Comparison of ENCODE assay signal across 31 cellular contexts in the genomic region with DNA sequence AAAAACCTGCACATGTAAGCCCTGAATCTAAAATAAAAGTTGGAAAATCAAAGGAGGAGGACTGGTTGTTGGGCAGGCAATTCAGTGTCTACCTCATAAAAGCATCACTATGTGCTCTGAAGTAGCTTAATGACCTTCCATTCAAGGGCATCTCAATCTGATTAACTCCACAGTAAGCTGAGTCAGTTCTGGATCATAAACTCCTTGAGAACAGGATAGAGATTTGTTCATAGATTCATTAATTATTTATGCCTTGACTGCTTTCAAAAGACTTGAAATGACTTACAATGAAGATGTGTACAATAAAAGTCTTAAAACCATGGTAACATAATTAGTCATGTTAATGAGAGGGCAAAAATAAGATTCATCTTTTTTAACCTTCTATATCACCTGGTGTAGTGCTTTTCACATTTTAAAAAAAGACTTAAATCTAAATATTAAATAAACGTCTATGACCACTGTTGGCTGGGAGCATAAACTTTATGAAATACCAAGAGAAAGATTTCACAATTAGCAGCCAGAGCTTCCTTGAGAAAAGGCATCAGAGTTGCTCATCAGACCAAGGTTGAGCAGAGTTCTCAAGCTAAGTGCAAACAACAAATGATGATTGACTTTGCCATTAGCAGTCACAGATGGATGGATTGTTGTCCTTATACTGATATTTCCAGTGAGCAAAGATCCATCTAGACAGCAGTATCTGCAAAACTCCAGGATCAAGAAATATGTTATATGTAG.
DNase-seq lines count a peak whose midpoint lies in the region; ATAC-seq and TF ChIP-seq lines count a peak whose summit lies in the region.
"Had no signal": no experiment of that assay in that cellular context is flagged by ENCODE, and none has a peak within 500 bp of the region (broad histone marks: within the 10 kb centered on the region; RNA-seq: fewer than 3 reads in every experiment).

No MANE protein-coding gene starts in this region.

- ATAC-seq in HG03342 (IDR thresholded peaks at IDR 0.05; ENCODE audit: unreplicated experiment) (no peak), HG03439 (IDR thresholded peaks at IDR 0.05; ENCODE audit: unreplicated experiment) (no peak)
- ATAC-seq: foreskin keratinocyte, GM12878, heart left ventricle, Panc1, pancreas had no signal

- no peaks in the 10 kb centered on the region for H3K4me1 ChIP-seq in GM23248 (ENCODE audit: insufficient read depth)
- H3K4me1 ChIP-seq: breast epithelium, foreskin keratinocyte, heart left ventricle, pancreas, suprapubic skin, upper lobe of left lung had no signal

- no peaks in the 10 kb centered on the region for H3K79me2 ChIP-seq in GM23248 (ENCODE audit: insufficient read depth)

- H3K9me2 ChIP-seq in GM23248 (ENCODE audit: insufficient read depth): no peaks in the 10 kb centered on the region

- 0 out of 2 replicates have a peak overlapping the region, but pooled peaks have one; percentile 11 for H3K27ac ChIP-seq in GM23248
- H3K27ac ChIP-seq: breast epithelium, epithelial cell of prostate, foreskin keratinocyte, heart left ventricle, HL-60, KMS-11, pancreas, suprapubic skin, upper lobe of left lung had no signal

- WGBS in GM23248 (ENCODE audit: low coverage in 1 of 2, low lambda C conversion rate in 2 of 2, missing lambda C conversion rate in 2 of 2), 2 experiments: 45 to 57% methylated on average over 1 of the region's 1 CpG

- no peak overlapping the region for H3K4me2 ChIP-seq in GM23248 (ENCODE audit: unreplicated experiment)
- H3K4me2 ChIP-seq: KMS-11 had no signal

- no peaks in the 10 kb centered on the region for H3K9me3 ChIP-seq in GM23248 (ENCODE audit: low read depth)
- H3K9me3 ChIP-seq: pancreas, suprapubic skin had no signal

- peak; percentile 11 for DNase-seq in NCI-H1105 treated with DMSO at 0.1 percent for 48 hours (lab: John Stamatoyannopoulos, UW)
- no peak for DNase-seq in NCI-H1105 (lab: John Stamatoyannopoulos, UW)
- DNase-seq in GM23248: peak; percentile 63
- DNase-seq in epithelial cell of esophagus (ENCODE audit: low read depth): peak; percentile 26
- peak; percentile 72 for DNase-seq in renal cortical epithelial cell (ENCODE audit: low read depth)
- DNase-seq in globus pallidus (ENCODE audit: low spot score): no peak
- DNase-seq: activated CD4-positive, alpha-beta memory T cell treated with anti-CD3 and anti-CD28 coated beads, Interleukin-2, amount 10 ng/mL, durations not matched to agents 7 days and 5 days; activated CD4-positive, alpha-beta T cell treated with anti-CD3 and anti-CD28 coated beads for 1 hour; activated CD8-positive, alpha-beta memory T cell treated with anti-CD3 and anti-CD28 coated beads, Interleukin-2, amount 50 U/mL, for 48 hours; AML-193; CD4-positive, CD25-positive, alpha-beta regulatory T cell; foreskin keratinocyte; heart left ventricle; islet precursor cell; MM.1S; NCI-H1694; NCI-H2171; pancreas; retina; small intestine; stimulated activated naive CD4-positive, alpha-beta T cell; upper lobe of left lung had no signal

- in situ Hi-C loops in GM23248 (cut with MboI): no loop called here

- no peak overlapping the region for H3K9ac ChIP-seq in GM23248
- H3K9ac ChIP-seq: KMS-11 had no signal

- no peak for TF ChIP-seq CTCF in epithelial cell of esophagus (IDR thresholded peaks at IDR 0.05; ENCODE audit: insufficient read depth, low read depth, low read length, missing control alignments)

- H3K36me3 ChIP-seq in GM23248 (ENCODE audit: low read depth): no peaks in the 10 kb centered on the region
- H3K36me3 ChIP-seq: breast epithelium, heart left ventricle, pancreas, suprapubic skin, upper lobe of left lung had no signal

- no peak overlapping the region for H3K4me3 ChIP-seq in GM23248
- no peak overlapping the region for H3K4me3 ChIP-seq in epithelial cell of esophagus (ENCODE audit: low read length)
- H3K4me3 ChIP-seq: breast epithelium, GM12878, heart left ventricle, pancreas, suprapubic skin, upper lobe of left lung had no signal

- H2AFZ ChIP-seq in GM23248: no peak overlapping the region

- no peaks in the 10 kb centered on the region for H3K27me3 ChIP-seq in GM23248 (replicated peaks; ENCODE audit: insufficient read depth)
- H3K27me3 ChIP-seq: breast epithelium, foreskin keratinocyte, heart left ventricle, pancreas, suprapubic skin, upper lobe of left lung had no signal

- H3F3A ChIP-seq in GM23248 (ENCODE audit: insufficient read depth): no peaks in the 10 kb centered on the region

- no peaks in the 10 kb centered on the region for H4K20me1 ChIP-seq in GM23248 (ENCODE audit: insufficient read depth)

Comparison
In these comparisons a context has a peak if more than half of its experiments do, and no peak if none do; other contexts are left out.
1. DNase-seq: peak in NCI-H1105 treated with DMSO at 0.1 percent for 48 hours (single experiment), GM23248 (single experiment), epithelial cell of esophagus (single experiment) and renal cortical epithelial cell (single experiment); none in NCI-H1105 (single experiment) and globus pallidus (single experiment).